ENCODE assay signal across 14 cellular contexts in genomic region chr19:37988758-37989635, GRCh38.
DNase-seq lines count a peak whose midpoint lies in the region; ATAC-seq, FAIRE-seq and TF ChIP-seq lines count a peak whose summit lies in the region.
"Had no signal": no experiment of that assay in that cellular context is flagged by ENCODE, and none has a peak within 500 bp of the region (broad histone marks: within the 10 kb centered on the region; RNA-seq: fewer than 3 reads in every experiment).

No MANE protein-coding gene starts in this region.

- peak; percentile 48 for FAIRE-seq in H1 (lab: Jason Lieb, UNC)

- TF ChIP-seq EP300 in H1 (IDR thresholded peaks at IDR 0.05; ENCODE audit: borderline replicate concordance in 1 of 2, low read depth in 2 of 2, low read length in 2 of 2): peak in 1 of 2 experiments; percentile 34; a peak in 1 of 3 replicates

- CTCF ChIA-PET in H1 (lab: Charles Lee; ENCODE audit: partially characterized antibody): interaction anchor here (0.6 to 17.8 kb wide), 18 partner anchors 8 to 99 kb away, joined by 3 to 259 read pairs (median 4); partner anchors contain the start of genes SIPA1L3 and WDR87

- no peaks in the 10 kb centered on the region for H3K23me2 ChIP-seq in H1 (ENCODE audit: low read depth, low read length)

- H3K9me3 ChIP-seq in H1 (ENCODE audit: insufficient read depth in 2 of 2, low read depth in 1 of 2, low read length in 1 of 2): no peaks in the 10 kb centered on the region
- H3K9me3 ChIP-seq: ascending aorta had no signal

- H2AK5ac ChIP-seq in H1 (ENCODE audit: low read depth, low read length): peak overlapping the region; percentile 45; the same call in 1 of the 2 replicates

- peak overlapping the region in 1 of 4 experiments; percentile 48; a peak in 1 of 8 replicates for H3K4me3 ChIP-seq in H1 (ENCODE audit: extremely low read depth in 1 of 4, insufficient read depth in 2 of 4, low read depth in 3 of 4, low read length in 4 of 4)
- H3K4me3 ChIP-seq: ascending aorta had no signal

- H3K9ac ChIP-seq in H1 (replicated peaks in 1 of 4; ENCODE audit: extremely low read depth in 1 of 4, low read depth in 3 of 4, low read length in 3 of 4): peak overlapping the region in 1 of 4 experiments; percentile 48; a peak in 2 of 7 replicates

- peak overlapping the region; percentile 46 to 51 for H3K4me2 ChIP-seq in H1 (ENCODE audit: insufficient read depth in 1 of 2, low read depth in 2 of 2, low read length in 2 of 2)

- peaks cover 0 to 33% of the 10 kb centered on the region in 2 experiments; a peak in 2 of 4 replicates for H3K79me2 ChIP-seq in H1 (ENCODE audit: control insufficient read depth in 1 of 2, insufficient read depth in 2 of 2, low read length in 2 of 2)

- peak overlapping the region; percentile 82 for H4K5ac ChIP-seq in H1 (ENCODE audit: insufficient read length, low read depth, low read length)

- H2BK120ac ChIP-seq in H1 (replicated peaks; ENCODE audit: low read depth, low read length): peak overlapping the region; percentile 45

- no peak overlapping the region for H3K4ac ChIP-seq in H1 (replicated peaks; ENCODE audit: insufficient read length, low read depth, low read length)

- no peak overlapping the region for H3K4me3 Mint-ChIP-seq in nephron
- H3K4me3 Mint-ChIP-seq: CD14-positive monocyte; T-helper 1 cell treated with Interleukin-12 subunit alpha and Interleukin-12 subunit beta and Interleukin-4 antibody, amounts not matched to agents 30 μg/mL and 1 μg/mL, for 36 hours had no signal

- H3K79me1 ChIP-seq in H1 (ENCODE audit: low read depth, low read length): peaks cover 2% of the 10 kb centered on the region

- peaks cover 11% of the 10 kb centered on the region for H3K4me1 Mint-ChIP-seq in nephron

- peak overlapping the region; percentile 98 for H2BK12ac ChIP-seq in H1 (ENCODE audit: low read depth, low read length)

- no peaks in the 10 kb centered on the region for H3K27me3 ChIP-seq in H1 (replicated peaks in 1 of 4; ENCODE audit: control insufficient read depth in 3 of 4, extremely low read depth in 1 of 4, insufficient read depth in 3 of 4, low read length in 3 of 4)
- H3K27me3 ChIP-seq: ascending aorta had no signal

- H2BK15ac ChIP-seq in H1 (ENCODE audit: low read length): peak overlapping the region; percentile 81; the same call in 1 of the 2 replicates

- H3K23ac ChIP-seq in H1 (ENCODE audit: insufficient read length): no peak overlapping the region

- DNase-seq in ELF-1 (ENCODE audit: low read depth, low spot score) (peak; percentile 72), NCI-H2227 treated with DMSO at 0.1 percent for 48 hours (lab: John Stamatoyannopoulos, UW) (peak; percentile 70), H1 (ENCODE audit: low read depth in 1 of 2, low spot score in 2 of 2) (no peak), H4 (ENCODE audit: low spot score) (no peak)
- DNase-seq in stimulated activated CD4-positive, alpha-beta T cell treated with anti-CD3 and anti-CD28 coated beads, Interleukin-4, amount 100 ng/mL, for 24 hours: no peak
- DNase-seq in stimulated activated CD4-positive, alpha-beta T cell treated with anti-CD3 and anti-CD28 coated beads, Interleukin-1b, Interleukin-23, amount 100 ng/mL, for 48 hours: no peak
- DNase-seq: activated CD8-positive, alpha-beta memory T cell treated with anti-CD3 and anti-CD28 coated beads, Interleukin-2, amount 50 U/mL, for 48 hours; NCI-H187 treated with DMSO at 0.1 percent for 48 hours; stimulated activated CD8-positive, alpha-beta memory T cell treated with anti-CD3 and anti-CD28 coated beads, Interleukin-4, amount 100 ng/mL, for 48 hours had no signal

- peak overlapping the region; percentile 96 for H4K91ac ChIP-seq in H1 (replicated peaks; ENCODE audit: insufficient read length, low read length)

- TF ChIP-seq CTCF in H1 (IDR thresholded peaks at IDR 0.05; ENCODE audit: control extremely low read depth in 1 of 3, insufficient read depth in 1 of 3, low read depth in 1 of 3, low read length in 3 of 3): no peak
- TF ChIP-seq CTCF in nephron (IDR thresholded peaks at IDR 0.05; ENCODE audit: unreplicated experiment in 3 of 3): no peak

- no peak for ATAC-seq in HG03196 (IDR thresholded peaks at IDR 0.05; ENCODE audit: unreplicated experiment)

- peak overlapping the region; percentile 59; the same call in 1 of the 2 replicates for H4K8ac ChIP-seq in H1 (ENCODE audit: extremely low read depth, insufficient read depth, low read length)

- H2BK20ac ChIP-seq in H1 (ENCODE audit: low read length): peak overlapping the region; percentile 95

- TF ChIP-seq RAD21 in H1 (IDR thresholded peaks at IDR 0.05 in 1 of 2, conservative IDR thresholded peaks at IDR 0.05 in 1 of 2; ENCODE audit: low read depth in 2 of 2, low read length in 2 of 2): no peak

- no peaks in the 10 kb centered on the region for H3K27me3 Mint-ChIP-seq in nephron (ENCODE audit: low read depth)

- peak overlapping the region; percentile 84; the same call in 1 of the 2 replicates for H3K27ac ChIP-seq in H1 (ENCODE audit: low read depth, low read length)
- H3K27ac ChIP-seq: ascending aorta had no signal

- H3K9me3 Mint-ChIP-seq in nephron: no peaks in the 10 kb centered on the region
- H3K9me3 Mint-ChIP-seq: CD14-positive monocyte; T-helper 1 cell treated with Interleukin-12 subunit alpha and Interleukin-12 subunit beta and Interleukin-4 antibody, amounts not matched to agents 30 μg/mL and 1 μg/mL, for 36 hours had no signal

- H2BK5ac ChIP-seq in H1 (ENCODE audit: low read depth, low read length): peak overlapping the region; percentile 74

- H4K20me1 ChIP-seq in H1 (replicated peaks in 1 of 2; ENCODE audit: control insufficient read depth in 1 of 2, insufficient read depth in 2 of 2, low read length in 2 of 2): peaks cover 0 to 7% of the 10 kb centered on the region in 2 experiments

- peaks cover 15 to 44% (median 31%) of the 10 kb centered on the region in 4 experiments for H3K4me1 ChIP-seq in H1 (replicated peaks in 1 of 4; ENCODE audit: control insufficient read depth in 3 of 4, insufficient read depth in 4 of 4, low read length in 3 of 4)
- H3K4me1 ChIP-seq: ascending aorta had no signal

- TF ChIP-seq POLR2A in H1 (IDR thresholded peaks at IDR 0.05; ENCODE audit: control extremely low read depth in 1 of 2, low read depth in 2 of 2, low read length in 2 of 2): no peak; a peak in 1 of 3 replicates

- H3K36me3 ChIP-seq in H1 (ENCODE audit: control insufficient read depth in 2 of 4, insufficient read depth in 4 of 4, low read length in 3 of 4): no peaks in the 10 kb centered on the region
- H3K36me3 ChIP-seq: ascending aorta had no signal

- peak overlapping the region; percentile 71 to 80 (median 75) for H3K27ac Mint-ChIP-seq in nephron
- H3K27ac Mint-ChIP-seq: T-helper 1 cell treated with Interleukin-12 subunit alpha and Interleukin-12 subunit beta and Interleukin-4 antibody, amounts not matched to agents 30 μg/mL and 1 μg/mL, for 36 hours had no signal

- H2AFZ ChIP-seq in H1 (ENCODE audit: low read length): no peak overlapping the region

- H3K18ac ChIP-seq in H1 (ENCODE audit: extremely low read depth, low read length): peak overlapping the region; percentile 90

- no peak overlapping the region for H3K14ac ChIP-seq in H1 (ENCODE audit: insufficient read length)

- peak overlapping the region; percentile 74 for H3K56ac ChIP-seq in H1 (replicated peaks; ENCODE audit: insufficient read length, low read depth, low read length)

- H3K36me3 Mint-ChIP-seq in nephron (ENCODE audit: low read depth): peaks cover under 1% of the 10 kb centered on the region

- POLR2A ChIA-PET in H1 (lab: Charles Lee; ENCODE audit: partially characterized antibody): interaction anchor here (0.7 to 7.6 kb wide), 16 partner anchors 9 to 123 kb away, joined by 3 to 66 read pairs (median 4); partner anchors contain the start of genes SIPA1L3 and WDR87

- 18% methylated on average over 13 of the region's 13 CpGs; no CpG with 5 or more reads in 1 of the 2 experiments for WGBS in H1 (ENCODE audit: extremely low coverage in 1 of 2, insufficient coverage in 1 of 2, insufficient read length in 1 of 2, insufficient replicate concordance in 2 of 2, low coverage in 1 of 2, low lambda C conversion rate in 2 of 2, missing lambda C conversion rate in 1 of 2), 2 experiments

TF ChIP-seq in H1, 55 proteins besides CTCF, POLR2A, EP300 and RAD21:
- TF ChIP-seq TAF1 (IDR thresholded peaks at IDR 0.05; ENCODE audit: low read depth, low read length): 0 out of 2 replicates have a peak, but pooled peaks have one; percentile 31
- TF ChIP-seq TEAD4 (IDR thresholded peaks at IDR 0.05; ENCODE audit: low read depth, low read length): 0 out of 2 replicates have a peak, but pooled peaks have one; percentile 24
- 0 out of 2 replicates have a peak, but pooled peaks have one; percentile 46 for TF ChIP-seq ATF2 (IDR thresholded peaks at IDR 0.05; ENCODE audit: low read length)
- TF ChIP-seq BRCA1 (IDR thresholded peaks at IDR 0.05; ENCODE audit: low read depth, low read length): no peak
- TF ChIP-seq HDAC2 (IDR thresholded peaks at IDR 0.05; ENCODE audit: borderline replicate concordance in 1 of 2, low read depth in 2 of 2, low read length in 2 of 2): peak in 1 of 2 experiments; percentile 78; a peak in 1 of 4 replicates
- 0 out of 2 replicates have a peak, but pooled peaks have one; percentile 3 for TF ChIP-seq BACH1 (IDR thresholded peaks at IDR 0.05; ENCODE audit: low read length)
- peak; percentile 48 for TF ChIP-seq MAX (IDR thresholded peaks at IDR 0.05)
- TF ChIP-seq KDM1A (IDR thresholded peaks at IDR 0.05; ENCODE audit: borderline replicate concordance, low read length): peak; percentile 60; the same call in 1 of the 2 replicates
- TF ChIP-seq EZH2 (IDR thresholded peaks at IDR 0.05; ENCODE audit: low read depth, low read length, severe bottlenecking): no peak

Comparison
In these comparisons a context has a peak if more than half of its experiments do, and no peak if none do; other contexts are left out.
1. DNase-seq: peak in ELF-1 (single experiment) and NCI-H2227 treated with DMSO at 0.1 percent for 48 hours (single experiment); none in H1 (0 of 2), stimulated activated CD4-positive, alpha-beta T cell treated with anti-CD3 and anti-CD28 coated beads, Interleukin-4, amount 100 ng/mL, for 24 hours (single experiment), H4 (single experiment) and stimulated activated CD4-positive, alpha-beta T cell treated with anti-CD3 and anti-CD28 coated beads, Interleukin-1b, Interleukin-23, amount 100 ng/mL, for 48 hours (single experiment).